In the genomic region with DNA sequence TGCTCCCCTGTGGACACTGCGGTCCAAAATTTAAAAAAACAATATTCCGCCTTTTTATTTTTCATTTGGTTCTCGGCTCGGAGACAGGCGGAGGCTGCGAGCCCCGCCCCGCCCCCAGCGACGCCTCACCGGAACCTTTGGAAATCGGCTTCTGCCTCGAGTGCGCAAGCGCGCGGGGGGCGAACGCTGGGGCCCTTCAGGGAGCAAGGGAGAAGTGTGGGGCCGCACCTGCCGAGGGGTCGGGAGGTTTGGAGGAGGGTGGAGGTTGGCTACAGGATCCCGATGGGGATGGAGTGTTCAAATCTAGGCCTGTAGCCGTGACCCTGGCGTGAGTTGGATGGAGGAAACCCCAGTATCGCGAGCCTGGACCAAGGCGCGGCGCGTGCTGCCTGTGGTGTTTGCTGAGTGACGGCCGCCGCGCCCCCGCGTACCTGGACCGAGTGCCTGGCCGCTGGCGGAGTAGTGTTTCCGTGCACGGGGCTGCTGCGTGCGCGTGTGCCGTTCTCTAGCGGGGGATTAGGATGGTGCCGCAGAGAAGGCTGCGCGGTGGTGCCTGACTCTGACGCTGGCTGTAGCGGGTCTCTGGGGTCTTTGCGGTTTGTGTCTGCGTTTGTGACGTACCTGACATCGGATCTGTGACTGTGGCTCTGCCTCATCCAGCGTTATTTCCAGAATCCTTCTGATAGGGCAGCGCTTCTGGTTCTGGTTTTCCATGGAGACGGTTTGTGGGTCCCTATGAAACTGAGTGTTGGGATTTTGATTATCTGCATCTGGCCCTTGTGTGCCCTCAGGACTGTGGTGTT, we compare ENCODE assay signal across 8 cellular contexts. TPM values are rescaled to one million over a fixed set of nuclear protein-coding genes. Genes with fewer than 3 reads are reported as not detected.
DNase-seq lines count a peak whose midpoint lies in the region; ATAC-seq and TF ChIP-seq lines count a peak whose summit lies in the region.

No MANE protein-coding gene starts in this region.

- TF ChIP-seq CTCF in AG10803 (conservative IDR thresholded peaks at IDR 0.05; ENCODE audit: low read length), result no peak
- TF ChIP-seq CTCF in epithelial cell of esophagus (IDR thresholded peaks at IDR 0.05; ENCODE audit: insufficient read depth, low read depth, low read length, missing control alignments), result no peak
- TF ChIP-seq CTCF in mucosa of descending colon (IDR thresholded peaks at IDR 0.05), result no peak

- peaks cover under 1% of the 10 kb centered on the region for H3K9me3 ChIP-seq in mucosa of descending colon

- ATAC-seq in GM19035 (IDR thresholded peaks at IDR 0.05; ENCODE audit: unreplicated experiment) (peak; percentile 51), HG03280 (IDR thresholded peaks at IDR 0.05; ENCODE audit: unreplicated experiment) (peak; percentile 68), mucosa of descending colon (peak; percentile 83)

- DNase-seq in AG10803 (ENCODE audit: low read depth) (peak; percentile 76), NCI-H748 treated with DMSO at 0.1 percent for 48 hours (lab: John Stamatoyannopoulos, UW) (peak; percentile 94), activated T-cell treated with anti-CD3 and anti-CD28 coated beads for 1 hour (ENCODE audit: low read depth) (peak; percentile 82), epithelial cell of esophagus (ENCODE audit: low read depth) (peak; percentile 87), mucosa of descending colon (peak; percentile 89 to 91 (median 90))
- DNase-seq in stimulated activated CD8-positive, alpha-beta memory T cell treated with anti-CD3 and anti-CD28 coated beads, Interleukin-4, amount 100 ng/mL, for 1 hour (ENCODE audit: low read depth in 2 of 2, low spot score in 1 of 2), result peak; percentile 39 to 71

- peaks cover 20% of the 10 kb centered on the region for H3K4me1 ChIP-seq in mucosa of descending colon (ENCODE audit: low read depth)

- H3K36me3 ChIP-seq in mucosa of descending colon (ENCODE audit: low read depth), result no peaks in the 10 kb centered on the region

- intact Hi-C loops in mucosa of descending colon (cut with DNase I, micrococcal nuclease), result no loop called here

- H3K4me3 ChIP-seq in AG10803 (ENCODE audit: low read length) (peak overlapping the region; percentile 79), epithelial cell of esophagus (ENCODE audit: low read length) (peak overlapping the region; percentile 86), mucosa of descending colon (peak overlapping the region; percentile 50)

RNA-seq across cellular contexts. Expression of gene ZFP30, which starts 0.6 kb away (rescaled TPM):
- 10 to 100 TPM in 2 of 3 donors, 1 to 10 TPM in 1; 8.2 to 14.7 (median 11.0) TPM for total RNA-seq in mucosa of descending colon

Comparison
In these comparisons a context has a peak if more than half of its experiments do, and no peak if none do; other contexts are left out.
1. Peak in every context shown above with its lines: DNase-seq, ATAC-seq and H3K4me3 ChIP-seq.